Comparison of ENCODE assay signal across 8 cellular contexts in the genomic region with DNA sequence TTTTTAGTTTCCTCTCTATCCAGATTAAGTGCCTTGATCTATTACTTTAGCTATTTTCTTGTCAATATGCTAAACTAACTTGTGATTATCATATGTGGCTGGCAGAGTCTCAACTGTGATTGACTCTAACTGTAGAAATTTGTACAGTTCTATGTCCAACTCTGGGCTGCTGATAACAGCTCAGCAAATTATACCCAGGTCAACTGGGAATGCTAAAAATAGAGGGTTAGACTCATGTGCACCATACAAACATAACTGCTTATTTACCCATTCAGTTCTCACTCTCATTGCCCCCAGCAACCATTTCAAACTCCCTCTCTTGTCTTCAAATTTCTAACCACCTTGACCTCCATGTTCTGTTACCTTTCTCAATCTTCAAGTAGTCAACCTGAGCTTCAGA.
"Had no signal": no experiment of that assay in that cellular context is flagged by ENCODE, and none has a peak within 500 bp of the region (broad histone marks: within the 10 kb centered on the region; RNA-seq: fewer than 3 reads in every experiment).

No MANE protein-coding gene starts in this region.

- H3K36me3 ChIP-seq: HAP-1 had no signal

- H3K9me3 ChIP-seq: HAP-1 had no signal

- H3K4me3 ChIP-seq: GM23248, HAP-1, K562 had no signal

- H3K4me1 ChIP-seq: HAP-1 had no signal

- H3K9ac ChIP-seq: GM23248 had no signal

- H3K27ac ChIP-seq: GM23248 had no signal

- H2AFZ ChIP-seq: GM23248 had no signal

- ATAC-seq: HCT116, K562 had no signal

- DNase-seq: GM23248, GOT3, H7, HFFc6, IMR-90 had no signal
